9 cellular contexts compared by ENCODE assay signal in genomic region chr10:26858707-26859034, GRCh38. TPM values are rescaled to one million over a fixed set of nuclear protein-coding genes. Genes with fewer than 3 reads are reported as not detected.
DNase-seq lines count a peak whose midpoint lies in the region; ATAC-seq and TF ChIP-seq lines count a peak whose summit lies in the region.
"Had no signal": no experiment of that assay in that cellular context is flagged by ENCODE, and none has a peak within 500 bp of the region (broad histone marks: within the 10 kb centered on the region; RNA-seq: fewer than 3 reads in every experiment).

No MANE protein-coding gene starts in this region.

- intact Hi-C loops in right cardiac atrium (cut with DNase I), result loop anchor here in 1 of 4 donors (10.0 kb wide), 1 partner anchor 54 kb away; no protein-coding TSS in a partner anchor

- H3K27me3 Mint-ChIP-seq in activated T-cell treated with anti-CD3 and anti-CD28 coated beads, Interleukin-2, amount 50 U/mL, for 72 hours (ENCODE audit: low read depth), result peaks cover 6% of the 10 kb centered on the region
- H3K27me3 Mint-ChIP-seq in activated CD4-positive, alpha-beta memory T cell treated with anti-CD3 and anti-CD28 coated beads, Interleukin-2, amount 10 ng/mL, durations not matched to agents 7 days and 5 days, result peaks cover 8% of the 10 kb centered on the region

- WGBS in right cardiac atrium, result 27% methylated on average over 2 of the region's 2 CpGs

- CTCF ChIA-PET in activated CD4-positive, alpha-beta memory T cell treated with anti-CD3 and anti-CD28 coated beads, Interleukin-2, amount 10 ng/mL, durations not matched to agents 7 days and 5 days (lab: Charles Lee), result interaction anchor here (4.3 kb wide), 1 partner anchor 132 kb away, joined by 36 read pairs; no protein-coding TSS in a partner anchor

- H3K9me3 ChIP-seq in right cardiac atrium (ENCODE audit: control insufficient read depth, low read length) (no peaks in the 10 kb centered on the region), thoracic aorta (no peaks in the 10 kb centered on the region)

- no peaks in the 10 kb centered on the region for H3K27me3 ChIP-seq in right cardiac atrium (ENCODE audit: control insufficient read depth, insufficient read depth)
- H3K27me3 ChIP-seq in thoracic aorta (replicated peaks; ENCODE audit: insufficient read depth), result no peaks in the 10 kb centered on the region

- peak overlapping the region; percentile 88 for H3K4me3 ChIP-seq in right cardiac atrium (ENCODE audit: low read length)
- H3K4me3 ChIP-seq in thoracic aorta, result peak overlapping the region; percentile 96

- peaks cover 0 to 4% of the 10 kb centered on the region in 2 donors for H3K9me3 Mint-ChIP-seq in activated T-cell treated with anti-CD3 and anti-CD28 coated beads, Interleukin-2, amount 50 U/mL, for 72 hours
- no peaks in the 10 kb centered on the region for H3K9me3 Mint-ChIP-seq in activated CD4-positive, alpha-beta memory T cell treated with anti-CD3 and anti-CD28 coated beads, Interleukin-2, amount 10 ng/mL, durations not matched to agents 7 days and 5 days

- peak overlapping the region; percentile 95 for H3K4me3 Mint-ChIP-seq in activated T-cell treated with anti-CD3 and anti-CD28 coated beads, Interleukin-2, amount 50 U/mL, for 72 hours
- peak overlapping the region; percentile 100 for H3K4me3 Mint-ChIP-seq in activated CD4-positive, alpha-beta memory T cell treated with anti-CD3 and anti-CD28 coated beads, Interleukin-2, amount 10 ng/mL, durations not matched to agents 7 days and 5 days

- no peaks in the 10 kb centered on the region for H3K36me3 ChIP-seq in thoracic aorta

- ATAC-seq in activated T-cell treated with anti-CD3 and anti-CD28 coated beads, Interleukin-2, amount 50 U/mL, for 72 hours (replicated peaks in 1 of 2), result no peak
- ATAC-seq in right cardiac atrium (no peak), thoracic aorta (ENCODE audit: insufficient number of reproducible peaks, low FRiP score, low read depth) (no peak), HG02938 (IDR thresholded peaks at IDR 0.05; ENCODE audit: unreplicated experiment) (no peak)

- peaks cover 6 to 7% of the 10 kb centered on the region in 2 donors for H3K36me3 Mint-ChIP-seq in activated T-cell treated with anti-CD3 and anti-CD28 coated beads, Interleukin-2, amount 50 U/mL, for 72 hours (ENCODE audit: insufficient read depth in 2 of 2)
- peaks cover 28% of the 10 kb centered on the region for H3K36me3 Mint-ChIP-seq in activated CD4-positive, alpha-beta memory T cell treated with anti-CD3 and anti-CD28 coated beads, Interleukin-2, amount 10 ng/mL, durations not matched to agents 7 days and 5 days (ENCODE audit: low read depth)

- peaks cover 57% of the 10 kb centered on the region for H3K4me1 Mint-ChIP-seq in activated T-cell treated with anti-CD3 and anti-CD28 coated beads, Interleukin-2, amount 50 U/mL, for 72 hours (ENCODE audit: low read depth)
- H3K4me1 Mint-ChIP-seq in activated CD4-positive, alpha-beta memory T cell treated with anti-CD3 and anti-CD28 coated beads, Interleukin-2, amount 10 ng/mL, durations not matched to agents 7 days and 5 days, result peaks cover 48% of the 10 kb centered on the region

- no peak for DNase-seq in activated T-cell treated with anti-CD3 and anti-CD28 coated beads, Interleukin-2, amount 50 U/mL, for 72 hours
- no peak for DNase-seq in activated T-cell treated with anti-CD3 and anti-CD28 coated beads for 4 hours
- no peak for DNase-seq in activated CD4-positive, alpha-beta memory T cell treated with anti-CD3 and anti-CD28 coated beads, Interleukin-2, amount 10 ng/mL, durations not matched to agents 7 days and 5 days
- no peak for DNase-seq in right cardiac atrium
- DNase-seq in thoracic aorta (ENCODE audit: low spot score), result no peak
- no peak for DNase-seq in NCI-H2227 treated with DMSO at 0.1 percent for 48 hours (lab: John Stamatoyannopoulos, UW)
- DNase-seq in DMS 273 (lab: John Stamatoyannopoulos, UW; ENCODE audit: unreplicated experiment), result no peak
- DNase-seq: activated CD4-positive, alpha-beta T cell treated with anti-CD3 and anti-CD28 coated beads for 1 hour had no signal

- POLR2A ChIA-PET in activated CD4-positive, alpha-beta memory T cell treated with anti-CD3 and anti-CD28 coated beads, Interleukin-2, amount 10 ng/mL, durations not matched to agents 7 days and 5 days (lab: Charles Lee), result interaction anchor here (2.6 to 4.2 kb wide), 2 partner anchors 132 to 296 kb away, joined by 13 to 28 read pairs; partner anchors contain the start of genes MASTL and YME1L1

- no peak overlapping the region for H3K27ac ChIP-seq in right cardiac atrium (ENCODE audit: low read length)
- H3K27ac ChIP-seq in thoracic aorta, result peak overlapping the region; percentile 38 to 99

- peak overlapping the region; percentile 97 for H3K27ac Mint-ChIP-seq in activated T-cell treated with anti-CD3 and anti-CD28 coated beads, Interleukin-2, amount 50 U/mL, for 72 hours
- H3K27ac Mint-ChIP-seq in activated CD4-positive, alpha-beta memory T cell treated with anti-CD3 and anti-CD28 coated beads, Interleukin-2, amount 10 ng/mL, durations not matched to agents 7 days and 5 days, result peak overlapping the region; percentile 100

- no peak for TF ChIP-seq CTCF in thoracic aorta (IDR thresholded peaks at IDR 0.05)

- H3K4me1 ChIP-seq in right cardiac atrium (ENCODE audit: control insufficient read depth, insufficient read depth, low read length) (no peaks in the 10 kb centered on the region), thoracic aorta (ENCODE audit: control insufficient read depth in 1 of 2, low read depth in 2 of 2) (peaks cover 32 to 38% of the 10 kb centered on the region in 2 donors)

RNA-seq across cellular contexts. Expression of gene ABI1, which starts 2.1 kb away (rescaled TPM):
- total RNA-seq in activated T-cell treated with anti-CD3 and anti-CD28 coated beads, Interleukin-2, amount 50 U/mL, for 72 hours, result 10 to 100 TPM; 71.0 to 86.2 TPM
- total RNA-seq in activated CD4-positive, alpha-beta memory T cell treated with anti-CD3 and anti-CD28 coated beads, Interleukin-2, amount 10 ng/mL, durations not matched to agents 7 days and 5 days, result 10 to 100 TPM; 76.9 to 78.4 TPM
- 10 to 100 TPM; 24.8 to 28.2 (median 26.5) TPM for total RNA-seq in right cardiac atrium
- polyA plus RNA-seq in right cardiac atrium, result 9.6 TPM
- total RNA-seq in thoracic aorta, result 10 to 100 TPM; 43.3 to 50.5 TPM
